In genomic region chr22:25406510-25407210, GRCh38 we compare ENCODE assay signal across 12 cellular contexts.
DNase-seq lines count a peak whose midpoint lies in the region; ATAC-seq and TF ChIP-seq lines count a peak whose summit lies in the region.
"Had no signal": no experiment of that assay in that cellular context is flagged by ENCODE, and none has a peak within 500 bp of the region (broad histone marks: within the 10 kb centered on the region; RNA-seq: fewer than 3 reads in every experiment).

No MANE protein-coding gene starts in this region.

- H2BK12ac ChIP-seq in neuronal stem cell (ENCODE audit: low read length), result no peak overlapping the region

- intact Hi-C loops in colonic mucosa (cut with DNase I), result no loop called here
- intact Hi-C loops in Calu3 (cut with micrococcal nuclease; ENCODE audit: unreplicated experiment), result no loop called here

- no peak overlapping the region for H3K27ac ChIP-seq in CD8-positive, alpha-beta memory T cell (ENCODE audit: low read depth, low read length)
- no peak overlapping the region for H3K27ac ChIP-seq in colonic mucosa
- H3K27ac ChIP-seq in neuronal stem cell (replicated peaks; ENCODE audit: low read length), result no peak overlapping the region

- ATAC-seq in GM18867 (IDR thresholded peaks at IDR 0.05; ENCODE audit: unreplicated experiment) (no peak), HG03280 (IDR thresholded peaks at IDR 0.05; ENCODE audit: unreplicated experiment) (no peak)

- no peaks in the 10 kb centered on the region for H3K9me3 ChIP-seq in CD8-positive, alpha-beta memory T cell (ENCODE audit: low read length)
- no peaks in the 10 kb centered on the region for H3K9me3 ChIP-seq in colonic mucosa
- H3K9me3 ChIP-seq in neuronal stem cell (replicated peaks in 1 of 2; ENCODE audit: control insufficient read depth in 2 of 2, insufficient read depth in 1 of 2, low read depth in 1 of 2, low read length in 2 of 2), result no peaks in the 10 kb centered on the region
- H3K9me3 ChIP-seq: spleen had no signal

- TF ChIP-seq CTCF in colonic mucosa (IDR thresholded peaks at IDR 0.05), result no peak
- no peak for TF ChIP-seq CTCF in Calu3 (IDR thresholded peaks at IDR 0.05; ENCODE audit: unreplicated experiment)

- H3K4me1 ChIP-seq in CD8-positive, alpha-beta memory T cell (ENCODE audit: insufficient read depth, low read length), result peaks cover 34% of the 10 kb centered on the region
- H3K4me1 ChIP-seq in colonic mucosa (no peaks in the 10 kb centered on the region), neuronal stem cell (ENCODE audit: control insufficient read depth in 2 of 2, insufficient read depth in 1 of 2, low read depth in 1 of 2, low read length in 2 of 2) (peaks cover 9 to 29% of the 10 kb centered on the region in 2 donors)

- H3K36me3 ChIP-seq in CD8-positive, alpha-beta memory T cell (ENCODE audit: insufficient read depth, low read length), result no peaks in the 10 kb centered on the region
- H3K36me3 ChIP-seq in colonic mucosa (no peaks in the 10 kb centered on the region), neuronal stem cell (replicated peaks in 1 of 2; ENCODE audit: control insufficient read depth in 2 of 2, insufficient read depth in 2 of 2, low read length in 2 of 2) (no peaks in the 10 kb centered on the region)
- H3K36me3 ChIP-seq: spleen had no signal

- POLR2A ChIA-PET in CD8-positive, alpha-beta memory T cell (lab: Charles Lee), result interaction anchor here (0.6 kb wide), 1 partner anchor 19 kb away, joined by 5 read pairs; no protein-coding TSS in a partner anchor

- H3K4me2 ChIP-seq in neuronal stem cell (ENCODE audit: insufficient read depth, low read length, poor library complexity, severe bottlenecking), result no peak overlapping the region

- H3K27ac Mint-ChIP-seq in CD8-positive, alpha-beta memory T cell, result peak overlapping the region; percentile 6 to 85 (median 72)
- H3K27ac Mint-ChIP-seq in Calu3 (ENCODE audit: unreplicated experiment), result no peak overlapping the region

- no CpG with 5 or more reads among the region's 10 CpGs for WGBS in neuronal stem cell (ENCODE audit: extremely low coverage in 2 of 2, insufficient read length in 2 of 2, insufficient replicate concordance in 1 of 2), 2 donors

- DNase-seq in CD8-positive, alpha-beta memory T cell, result no peak
- peak; percentile 40 for DNase-seq in MV-4-11 (lab: John Stamatoyannopoulos, UW)
- peak; percentile 34 for DNase-seq in colonic mucosa
- no peak for DNase-seq in neuronal stem cell (ENCODE audit: low spot score)
- no peak for DNase-seq in Calu3
- DNase-seq in NCI-H1105 (lab: John Stamatoyannopoulos, UW), result no peak
- DNase-seq: dorsolateral prefrontal cortex, EL, NCI-H748 treated with DMSO at 0.1 percent for 48 hours, spleen had no signal

- no TSS peak for BruUV-seq in Calu3 (replicated peaks; lab: Mats Ljungman, UMichigan)

- peaks cover 0 to 2% (median 0%) of the 10 kb centered on the region in 3 donors for H3K36me3 Mint-ChIP-seq in CD8-positive, alpha-beta memory T cell
- H3K36me3 Mint-ChIP-seq in Calu3 (ENCODE audit: insufficient read depth, unreplicated experiment), result peaks cover 26% of the 10 kb centered on the region

- no peak overlapping the region for H3K9ac ChIP-seq in colonic mucosa (ENCODE audit: low read depth in 2 of 2, low read length in 2 of 2)
- H3K9ac ChIP-seq in neuronal stem cell (ENCODE audit: low read depth, low read length, poor library complexity), result no peak overlapping the region

- peak overlapping the region; percentile 66 to 93 (median 79) for H3K4me3 Mint-ChIP-seq in CD8-positive, alpha-beta memory T cell
- no peak overlapping the region for H3K4me3 Mint-ChIP-seq in Calu3 (ENCODE audit: low read depth, unreplicated experiment)

- no peaks in the 10 kb centered on the region for H3K27me3 ChIP-seq in CD8-positive, alpha-beta memory T cell (ENCODE audit: insufficient read depth, low read length, poor library complexity, severe bottlenecking)
- no peaks in the 10 kb centered on the region for H3K27me3 ChIP-seq in colonic mucosa
- H3K27me3 ChIP-seq in neuronal stem cell (ENCODE audit: control insufficient read depth in 3 of 3, insufficient read depth in 3 of 3, low read depth in 1 of 3, low read length in 3 of 3), result peaks cover 0 to 15% (median 5%) of the 10 kb centered on the region in 3 experiments
- H3K27me3 ChIP-seq: dorsolateral prefrontal cortex had no signal

- H3K79me1 ChIP-seq in neuronal stem cell (ENCODE audit: low read depth, low read length), result no peaks in the 10 kb centered on the region

- peak overlapping the region; percentile 14 for H2BK15ac ChIP-seq in neuronal stem cell (ENCODE audit: low read length)

- no peak overlapping the region for H2BK5ac ChIP-seq in neuronal stem cell (ENCODE audit: low read length)

- no peak overlapping the region for H3K4me3 ChIP-seq in CD8-positive, alpha-beta memory T cell (ENCODE audit: low read length)
- H3K4me3 ChIP-seq in colonic mucosa (no peak overlapping the region), neuronal stem cell (ENCODE audit: low read length in 2 of 2) (no peak overlapping the region)

- H2AK5ac ChIP-seq in neuronal stem cell (ENCODE audit: low read depth, low read length), result no peak overlapping the region

- no peak overlapping the region for H4K8ac ChIP-seq in neuronal stem cell (ENCODE audit: low read depth, low read length)

- H2AFZ ChIP-seq in neuronal stem cell (ENCODE audit: low read length), result peak overlapping the region; percentile 91

- no peaks in the 10 kb centered on the region for H3K9me3 Mint-ChIP-seq in CD8-positive, alpha-beta memory T cell
- H3K9me3 Mint-ChIP-seq in Calu3 (ENCODE audit: low read depth, unreplicated experiment), result no peaks in the 10 kb centered on the region

- peaks cover 34 to 42% (median 39%) of the 10 kb centered on the region in 3 donors for H3K4me1 Mint-ChIP-seq in CD8-positive, alpha-beta memory T cell
- H3K4me1 Mint-ChIP-seq in Calu3 (ENCODE audit: low read depth, unreplicated experiment), result peaks cover 22% of the 10 kb centered on the region

- no peak overlapping the region for H2BK120ac ChIP-seq in neuronal stem cell (ENCODE audit: low read depth, low read length)

- no peak overlapping the region for H3K4ac ChIP-seq in neuronal stem cell (ENCODE audit: low read length)

- no peak overlapping the region for H4K91ac ChIP-seq in neuronal stem cell (ENCODE audit: low read depth, low read length, poor library complexity)

- H3K27me3 Mint-ChIP-seq in CD8-positive, alpha-beta memory T cell, result peaks cover 0 to 1% of the 10 kb centered on the region in 2 donors
- H3K27me3 Mint-ChIP-seq in Calu3 (ENCODE audit: unreplicated experiment), result peaks cover 10% of the 10 kb centered on the region

- no peak overlapping the region for H3K14ac ChIP-seq in neuronal stem cell (ENCODE audit: low read length)

- CTCF ChIA-PET in CD8-positive, alpha-beta memory T cell (lab: Charles Lee), result interaction anchor here (0.7 to 1.6 kb wide), 2 partner anchors 15 to 41 kb away, joined by 3 read pairs; no protein-coding TSS in a partner anchor
- CTCF ChIA-PET in Calu3 (lab: Charles Lee), result interaction anchor here (0.6 to 1.4 kb wide), 2 partner anchors 35 to 41 kb away, joined by 3 read pairs; no protein-coding TSS in a partner anchor

- no peak overlapping the region for H3K18ac ChIP-seq in neuronal stem cell (ENCODE audit: low read length)

- H3K23ac ChIP-seq in neuronal stem cell (ENCODE audit: low read depth, low read length, poor library complexity), result no peak overlapping the region

Comparison
In these comparisons a context has a peak if more than half of its experiments do, and no peak if none do; other contexts are left out.
1. DNase-seq: peak in MV-4-11 (single experiment) and colonic mucosa (single experiment); none in CD8-positive, alpha-beta memory T cell (0 of 5), neuronal stem cell (single experiment), Calu3 (single experiment) and NCI-H1105 (single experiment).